ENCODE assay signal across 18 cellular contexts in the genomic region with DNA sequence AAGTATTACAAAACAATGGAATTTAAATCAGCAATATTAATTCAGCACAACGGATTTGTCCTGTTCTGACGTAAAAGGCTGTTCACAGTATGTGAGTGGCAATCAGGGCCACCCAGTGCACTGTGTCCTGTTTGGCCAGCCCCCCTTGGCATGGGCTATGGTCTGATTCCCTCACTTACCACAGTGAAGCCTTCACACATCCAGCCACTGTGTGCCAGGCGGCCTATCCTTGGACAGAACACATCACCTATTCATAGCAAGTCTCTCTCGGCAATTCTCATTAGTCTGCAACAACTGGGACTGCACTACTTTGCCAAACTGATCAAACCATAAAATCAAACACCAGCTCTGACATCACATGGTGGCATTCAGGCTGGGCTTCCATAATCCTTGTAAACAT.
DNase-seq lines count a peak whose midpoint lies in the region; ATAC-seq, FAIRE-seq and TF ChIP-seq lines count a peak whose summit lies in the region.
"Had no signal": no experiment of that assay in that cellular context is flagged by ENCODE, and none has a peak within 500 bp of the region (broad histone marks: within the 10 kb centered on the region; RNA-seq: fewer than 3 reads in every experiment).

No MANE protein-coding gene starts in this region.

- in situ Hi-C loops in brain microvascular endothelial cell (cut with HindIII; ENCODE audit: low pct_ligation_motif_present, low sequenced_read_pairs): no loop called here

- H3K9me3 ChIP-seq in A549 (peaks cover 2% of the 10 kb centered on the region; the same call in 1 of the 3 replicates), H9 (ENCODE audit: control insufficient read depth, low read depth, low read length) (no peaks in the 10 kb centered on the region), H1 (ENCODE audit: insufficient read depth in 2 of 2, low read depth in 1 of 2, low read length in 1 of 2) (no peaks in the 10 kb centered on the region), mesenchymal stem cell (ENCODE audit: control insufficient read depth, low read length) (no peaks in the 10 kb centered on the region), neural progenitor cell (ENCODE audit: low read depth) (no peaks in the 10 kb centered on the region)
- H3K9me3 ChIP-seq: BLaER1, Caco-2 had no signal

- H3K9ac ChIP-seq in H9 (ENCODE audit: extremely low read depth, insufficient read length, low read length) (no peak overlapping the region), H1 (replicated peaks in 1 of 4; ENCODE audit: extremely low read depth in 1 of 4, low read depth in 3 of 4, low read length in 3 of 4) (no peak overlapping the region), mesenchymal stem cell (ENCODE audit: low read length) (no peak overlapping the region), neural progenitor cell (no peak overlapping the region)
- H3K9ac ChIP-seq: BLaER1 had no signal

- no peak for TF ChIP-seq RAD21 in A549 (conservative IDR thresholded peaks at IDR 0.05 in 1 of 2, IDR thresholded peaks at IDR 0.05 in 1 of 2)
- no peak for TF ChIP-seq RAD21 in H1 (IDR thresholded peaks at IDR 0.05 in 1 of 2, conservative IDR thresholded peaks at IDR 0.05 in 1 of 2; ENCODE audit: low read depth in 2 of 2, low read length in 2 of 2)

- H3K79me1 ChIP-seq in H9 (ENCODE audit: insufficient read depth, low read depth, low read length, poor library complexity, severe bottlenecking) (no peaks in the 10 kb centered on the region), H1 (ENCODE audit: low read depth, low read length) (no peaks in the 10 kb centered on the region), mesenchymal stem cell (replicated peaks; ENCODE audit: low read length, poor library complexity, severe bottlenecking) (no peaks in the 10 kb centered on the region)

- H2AFZ ChIP-seq in H9 (ENCODE audit: low read length) (no peak overlapping the region), H1 (ENCODE audit: low read length) (0 out of 2 replicates have a peak overlapping the region, but pooled peaks have one; percentile 5), mesenchymal stem cell (ENCODE audit: low read depth, low read length) (no peak overlapping the region), neural progenitor cell (replicated peaks) (no peak overlapping the region)

- H2BK20ac ChIP-seq in H9 (ENCODE audit: low read depth, low read length, poor library complexity, severe bottlenecking) (no peak overlapping the region), H1 (ENCODE audit: low read length) (no peak overlapping the region)

- H3K36me3 Mint-ChIP-seq in H9 (ENCODE audit: insufficient read depth in 1 of 3, low read depth in 3 of 3): peaks cover 0 to 4% (median 0%) of the 10 kb centered on the region in 3 experiments; a peak in 2 of 7 replicates
- H3K36me3 Mint-ChIP-seq in neural progenitor cell: no peaks in the 10 kb centered on the region
- H3K36me3 Mint-ChIP-seq: CD8-positive, alpha-beta memory T cell; IgD-negative memory B cell had no signal

- H2BK12ac ChIP-seq in H9 (ENCODE audit: insufficient read length, low read depth, low read length) (no peak overlapping the region), H1 (ENCODE audit: low read depth, low read length) (no peak overlapping the region), mesenchymal stem cell (ENCODE audit: low read length in 2 of 2) (peak overlapping the region in 1 of 2 experiments; percentile 96)

- no peaks in the 10 kb centered on the region for H3K27me3 Mint-ChIP-seq in H9 (ENCODE audit: low read depth)
- H3K27me3 Mint-ChIP-seq in neural progenitor cell (ENCODE audit: insufficient read depth, low read depth): peaks cover 4% of the 10 kb centered on the region
- H3K27me3 Mint-ChIP-seq: CD8-positive, alpha-beta memory T cell; IgD-negative memory B cell had no signal

- no peaks in the 10 kb centered on the region for H3K4me1 ChIP-seq in A549
- no peaks in the 10 kb centered on the region; the same call in 1 of the 2 replicates for H3K4me1 ChIP-seq in H9 (ENCODE audit: insufficient read depth, low read length)
- peaks cover 0 to 8% (median 2%) of the 10 kb centered on the region in 4 experiments; a peak in 2 of 7 replicates for H3K4me1 ChIP-seq in H1 (replicated peaks in 1 of 4; ENCODE audit: control insufficient read depth in 3 of 4, insufficient read depth in 4 of 4, low read length in 3 of 4)
- no peaks in the 10 kb centered on the region for H3K4me1 ChIP-seq in mesenchymal stem cell (ENCODE audit: control insufficient read depth, insufficient read depth, low read depth, low read length)
- H3K4me1 ChIP-seq in neural progenitor cell: no peaks in the 10 kb centered on the region
- H3K4me1 ChIP-seq: BLaER1, Caco-2 had no signal

- H2BK120ac ChIP-seq in H9 (ENCODE audit: low read depth, low read length, poor library complexity, severe bottlenecking) (no peak overlapping the region), H1 (replicated peaks; ENCODE audit: low read depth, low read length) (no peak overlapping the region), mesenchymal stem cell (ENCODE audit: low read depth, low read length) (no peak overlapping the region)

- no peak overlapping the region for H3K14ac ChIP-seq in H9 (ENCODE audit: insufficient read depth, low read length)
- H3K14ac ChIP-seq in H1 (ENCODE audit: insufficient read length): no peak overlapping the region
- H3K14ac ChIP-seq in mesenchymal stem cell (ENCODE audit: low read length in 2 of 2): peak overlapping the region in 1 of 2 experiments; percentile 88

- no peak overlapping the region for H3K4me3 ChIP-seq in A549
- H3K4me3 ChIP-seq in H1 (ENCODE audit: extremely low read depth in 1 of 4, insufficient read depth in 2 of 4, low read depth in 3 of 4, low read length in 4 of 4): no peak overlapping the region
- H3K4me3 ChIP-seq in mesenchymal stem cell (ENCODE audit: insufficient read depth in 1 of 2, low read depth in 1 of 2, low read length in 2 of 2): no peak overlapping the region
- no peak overlapping the region for H3K4me3 ChIP-seq in neural progenitor cell
- H3K4me3 ChIP-seq in brain microvascular endothelial cell (ENCODE audit: low read depth, low read length): no peak overlapping the region
- H3K4me3 ChIP-seq: BLaER1 had no signal

- H3K27me3 ChIP-seq in H9 (ENCODE audit: insufficient read depth, low read length) (no peaks in the 10 kb centered on the region), H1 (replicated peaks in 1 of 4; ENCODE audit: control insufficient read depth in 3 of 4, extremely low read depth in 1 of 4, insufficient read depth in 3 of 4, low read length in 3 of 4) (no peaks in the 10 kb centered on the region), mesenchymal stem cell (ENCODE audit: control insufficient read depth in 1 of 2, insufficient read depth in 1 of 2, low read length in 2 of 2) (peaks cover 0 to 25% of the 10 kb centered on the region in 2 experiments), neural progenitor cell (no peaks in the 10 kb centered on the region), brain microvascular endothelial cell (replicated peaks) (no peaks in the 10 kb centered on the region)
- H3K27me3 ChIP-seq: BLaER1 had no signal

- H4K91ac ChIP-seq in H9 (ENCODE audit: insufficient read length, low read depth, low read length): no peak overlapping the region
- no peak overlapping the region for H4K91ac ChIP-seq in H1 (replicated peaks; ENCODE audit: insufficient read length, low read length)
- H4K91ac ChIP-seq in mesenchymal stem cell (ENCODE audit: low read length): peak overlapping the region; percentile 59

- no peak overlapping the region for H3T11ph ChIP-seq in H9 (ENCODE audit: low read length)

- no peak for ATAC-seq in A549

- H3K27ac Mint-ChIP-seq in H9 (no peak overlapping the region), neural progenitor cell (no peak overlapping the region)
- H3K27ac Mint-ChIP-seq: CD8-positive, alpha-beta memory T cell; IgD-negative memory B cell had no signal

- H3K4me3 Mint-ChIP-seq in H9 (no peak overlapping the region), neural progenitor cell (no peak overlapping the region)
- H3K4me3 Mint-ChIP-seq: CD8-positive, alpha-beta memory T cell; IgD-negative memory B cell had no signal

- H2BK15ac ChIP-seq in H9 (ENCODE audit: low read depth, low read length) (no peak overlapping the region), H1 (ENCODE audit: low read length) (no peak overlapping the region), mesenchymal stem cell (ENCODE audit: low read depth, poor library complexity, severe bottlenecking) (no peak overlapping the region)

- H3K27ac ChIP-seq in A549 (no peak overlapping the region), H9 (ENCODE audit: insufficient read length, low read depth, low read length) (no peak overlapping the region), H1 (ENCODE audit: low read depth, low read length) (no peak overlapping the region), mesenchymal stem cell (ENCODE audit: low read length, poor library complexity, severe bottlenecking) (no peak overlapping the region), neural progenitor cell (no peak overlapping the region), brain microvascular endothelial cell (no peak overlapping the region)
- H3K27ac ChIP-seq: BLaER1 had no signal

- no peaks in the 10 kb centered on the region for H3F3A ChIP-seq in neural progenitor cell (ENCODE audit: low read depth)

- DNase-seq in A549 (ENCODE audit: low read depth in 1 of 2, low spot score in 1 of 2) (no peak), H9 (peak; percentile 5), H1 (ENCODE audit: low read depth in 1 of 2, low spot score in 2 of 2) (no peak), mesenchymal stem cell (no peak), neural progenitor cell (ENCODE audit: low spot score) (no peak), HK-2 (ENCODE audit: unreplicated experiment) (no peak), AG08396 (ENCODE audit: low spot score) (no peak), brain microvascular endothelial cell (no peak)
- DNase-seq: Caco-2; CD8-positive, alpha-beta memory T cell; DND-41; GDM1 had no signal

- TF ChIP-seq POLR2A in A549 (IDR thresholded peaks at IDR 0.05; ENCODE audit: low read length): no peak
- TF ChIP-seq POLR2A in H1 (IDR thresholded peaks at IDR 0.05; ENCODE audit: control extremely low read depth in 1 of 2, low read depth in 2 of 2, low read length in 2 of 2): no peak

- peaks cover 20 to 23% of the 10 kb centered on the region in 2 experiments for H3K4me1 Mint-ChIP-seq in H9
- H3K4me1 Mint-ChIP-seq in neural progenitor cell: no peaks in the 10 kb centered on the region
- H3K4me1 Mint-ChIP-seq: CD8-positive, alpha-beta memory T cell; IgD-negative memory B cell had no signal

- TF ChIP-seq CTCF in A549 (IDR thresholded peaks at IDR 0.05): no peak
- TF ChIP-seq CTCF in H9 (conservative IDR thresholded peaks at IDR 0.05): no peak
- no peak for TF ChIP-seq CTCF in H1 (IDR thresholded peaks at IDR 0.05; ENCODE audit: control extremely low read depth in 1 of 3, insufficient read depth in 1 of 3, low read depth in 1 of 3, low read length in 3 of 3)
- no peak for TF ChIP-seq CTCF in neural progenitor cell (IDR thresholded peaks at IDR 0.05)
- no peak for TF ChIP-seq CTCF in brain microvascular endothelial cell (IDR thresholded peaks at IDR 0.05; ENCODE audit: low read depth, low read length, missing control alignments)

- H3K23ac ChIP-seq in H9 (ENCODE audit: insufficient read length, low read depth, low read length): no peak overlapping the region
- no peak overlapping the region for H3K23ac ChIP-seq in H1 (ENCODE audit: insufficient read length)
- peak overlapping the region in 1 of 2 experiments; percentile 86 for H3K23ac ChIP-seq in mesenchymal stem cell (ENCODE audit: low read length in 2 of 2)

- CTCF ChIA-PET in A549 (lab: Yijun Ruan, JAX) (interaction anchor here (0.6 kb wide), 1 partner anchor 355 kb away, joined by 3 read pairs; no protein-coding TSS in a partner anchor), H1 (lab: Charles Lee; ENCODE audit: partially characterized antibody) (interaction anchor here (4.5 kb wide), 1 partner anchor 9 kb away, joined by 22 read pairs; no protein-coding TSS in a partner anchor)

- no peaks in the 10 kb centered on the region; a peak in 1 of 5 replicates for H3K9me3 Mint-ChIP-seq in H9
- peaks cover 2% of the 10 kb centered on the region for H3K9me3 Mint-ChIP-seq in neural progenitor cell

- H3K18ac ChIP-seq in H9 (ENCODE audit: insufficient read length, low read depth, low read length) (no peak overlapping the region), H1 (ENCODE audit: extremely low read depth, low read length) (no peak overlapping the region), mesenchymal stem cell (ENCODE audit: low read depth in 1 of 2, low read length in 2 of 2) (peak overlapping the region in 1 of 2 experiments; percentile 61)

- no peaks in the 10 kb centered on the region for H4K20me1 ChIP-seq in H9 (ENCODE audit: control insufficient read depth, insufficient read depth, insufficient read length)
- H4K20me1 ChIP-seq in H1 (replicated peaks in 1 of 2; ENCODE audit: control insufficient read depth in 1 of 2, insufficient read depth in 2 of 2, low read length in 2 of 2): no peaks in the 10 kb centered on the region
- no peaks in the 10 kb centered on the region for H4K20me1 ChIP-seq in neural progenitor cell (ENCODE audit: low read depth)
- H4K20me1 ChIP-seq: BLaER1 had no signal

- 11% methylated on average over 4 of the region's 4 CpGs for WGBS in A549 (ENCODE audit: missing lambda C conversion rate)
- WGBS in H9 (ENCODE audit: extremely low coverage, insufficient read length, low lambda C conversion rate): no CpG with 5 or more reads among the region's 4 CpGs
- 80% methylated on average over 4 of the region's 4 CpGs; no CpG with 5 or more reads in 1 of the 2 experiments for WGBS in H1 (ENCODE audit: extremely low coverage in 1 of 2, insufficient coverage in 1 of 2, insufficient read length in 1 of 2, insufficient replicate concordance in 2 of 2, low coverage in 1 of 2, low lambda C conversion rate in 2 of 2, missing lambda C conversion rate in 1 of 2), 2 experiments
- 95% methylated on average over 4 of the region's 4 CpGs for WGBS in mesenchymal stem cell

- H4K8ac ChIP-seq in H9 (replicated peaks; ENCODE audit: insufficient read length, low read depth, low read length) (no peak overlapping the region), H1 (ENCODE audit: extremely low read depth, insufficient read depth, low read length) (no peak overlapping the region), mesenchymal stem cell (ENCODE audit: low read length) (no peak overlapping the region)

- TF ChIP-seq EP300 in A549 (IDR thresholded peaks at IDR 0.05): no peak
- no peak for TF ChIP-seq EP300 in H1 (IDR thresholded peaks at IDR 0.05; ENCODE audit: borderline replicate concordance in 1 of 2, low read depth in 2 of 2, low read length in 2 of 2)

- H3K4ac ChIP-seq in H9 (ENCODE audit: low read depth, low read length) (no peak overlapping the region), H1 (replicated peaks; ENCODE audit: insufficient read length, low read depth, low read length) (no peak overlapping the region), mesenchymal stem cell (ENCODE audit: low read depth in 1 of 2, low read length in 2 of 2) (no peak overlapping the region)

- H3K4me2 ChIP-seq in A549: no peak overlapping the region
- no peak overlapping the region for H3K4me2 ChIP-seq in H9 (ENCODE audit: insufficient read depth, insufficient read length, low read length)
- no peak overlapping the region for H3K4me2 ChIP-seq in H1 (ENCODE audit: insufficient read depth in 1 of 2, low read depth in 2 of 2, low read length in 2 of 2)
- no peak overlapping the region for H3K4me2 ChIP-seq in mesenchymal stem cell (ENCODE audit: low read length, poor library complexity, severe bottlenecking)
- no peak overlapping the region for H3K4me2 ChIP-seq in neural progenitor cell
- H3K4me2 ChIP-seq: BLaER1 had no signal

- H3K79me2 ChIP-seq in H9 (ENCODE audit: insufficient read depth, low read length) (no peaks in the 10 kb centered on the region), H1 (ENCODE audit: control insufficient read depth in 1 of 2, insufficient read depth in 2 of 2, low read length in 2 of 2) (no peaks in the 10 kb centered on the region), neural progenitor cell (ENCODE audit: low read depth) (no peaks in the 10 kb centered on the region)

- FAIRE-seq in A549 (lab: Jason Lieb, UNC): peak; percentile 51
- FAIRE-seq in H1 (lab: Jason Lieb, UNC): no peak
- FAIRE-seq: A204.1, GM12892, GM19239, H54 had no signal

- H2BK5ac ChIP-seq in H9 (ENCODE audit: insufficient read length, low read length) (no peak overlapping the region), H1 (ENCODE audit: low read depth, low read length) (no peak overlapping the region), mesenchymal stem cell (ENCODE audit: low read depth, low read length, poor library complexity, severe bottlenecking) (no peak overlapping the region)

- H2AK5ac ChIP-seq in H9 (ENCODE audit: insufficient read length, low read length) (no peak overlapping the region), H1 (ENCODE audit: low read depth, low read length) (no peak overlapping the region), mesenchymal stem cell (ENCODE audit: low read length, severe bottlenecking) (no peak overlapping the region)

- no peaks in the 10 kb centered on the region for H3K23me2 ChIP-seq in H9 (ENCODE audit: insufficient read length, low read depth, low read length, poor library complexity, severe bottlenecking)
- no peaks in the 10 kb centered on the region for H3K23me2 ChIP-seq in H1 (ENCODE audit: low read depth, low read length)

- POLR2A ChIA-PET in A549 (lab: Yijun Ruan, JAX): no interaction called here
- POLR2A ChIA-PET in H1 (lab: Charles Lee; ENCODE audit: partially characterized antibody): no interaction called here

- H3K56ac ChIP-seq in H9 (ENCODE audit: insufficient read length, low read depth, low read length) (no peak overlapping the region), H1 (replicated peaks; ENCODE audit: insufficient read length, low read depth, low read length) (no peak overlapping the region)

- H3K36me3 ChIP-seq in H1 (ENCODE audit: control insufficient read depth in 2 of 4, insufficient read depth in 4 of 4, low read length in 3 of 4) (no peaks in the 10 kb centered on the region), mesenchymal stem cell (ENCODE audit: control insufficient read depth in 1 of 2, insufficient read depth in 2 of 2, low read depth in 1 of 2, low read length in 2 of 2) (no peaks in the 10 kb centered on the region), neural progenitor cell (no peaks in the 10 kb centered on the region), brain microvascular endothelial cell (replicated peaks) (no peaks in the 10 kb centered on the region)
- H3K36me3 ChIP-seq: BLaER1 had no signal

- H4K5ac ChIP-seq in H9 (ENCODE audit: insufficient read length, low read depth, low read length) (no peak overlapping the region), H1 (ENCODE audit: insufficient read length, low read depth, low read length) (no peak overlapping the region)
